21 cellular contexts compared by ENCODE assay signal in genomic region chr15:69826818-69827174, GRCh38.
A peak's percentile ranks its signal among the peaks of the same experiment; 100 is the strongest.
DNase-seq lines count a peak whose midpoint lies in the region; ATAC-seq and TF ChIP-seq lines count a peak whose summit lies in the region.
"Had no signal": no experiment of that assay in that cellular context is flagged by ENCODE, and none has a peak within 500 bp of the region (broad histone marks: within the 10 kb centered on the region; RNA-seq: fewer than 3 reads in every experiment).

No MANE protein-coding gene starts in this region.

- no peak overlapping the region for H3K4me3 Mint-ChIP-seq in endodermal cell
- H3K4me3 Mint-ChIP-seq: CD8-positive, alpha-beta T cell; IgD-negative memory B cell; T-cell had no signal

- peaks cover 4% of the 10 kb centered on the region for H3K9me3 Mint-ChIP-seq in endodermal cell
- H3K9me3 Mint-ChIP-seq: CD8-positive, alpha-beta T cell; IgD-negative memory B cell; T-cell had no signal

- no peak overlapping the region for H3K4me3 ChIP-seq in HEK293 (ENCODE audit: low read depth, low read length)
- peak overlapping the region; percentile 32 for H3K4me3 ChIP-seq in endodermal cell (ENCODE audit: low read length)
- H3K4me3 ChIP-seq: BLaER1, GM12878 had no signal

- POLR2A ChIA-PET in HEK293 (lab: Yijun Ruan, JAX) = no interaction called here

- peaks cover 13% of the 10 kb centered on the region for H3K4me1 ChIP-seq in HEK293 (ENCODE audit: control insufficient read depth, insufficient read depth, low read length)
- H3K4me1 ChIP-seq in endodermal cell (ENCODE audit: control insufficient read depth, insufficient read depth, low read length) = peaks cover 14% of the 10 kb centered on the region
- H3K4me1 ChIP-seq: BLaER1 had no signal

- no peak overlapping the region for H3K27ac Mint-ChIP-seq in endodermal cell
- H3K27ac Mint-ChIP-seq: CD8-positive, alpha-beta T cell; IgD-negative memory B cell had no signal

- H3K36me3 ChIP-seq in HEK293 (ENCODE audit: control insufficient read depth in 2 of 2, insufficient read depth in 1 of 2, low read length in 2 of 2) (no peaks in the 10 kb centered on the region), endodermal cell (ENCODE audit: control insufficient read depth, insufficient read depth, low read length) (no peaks in the 10 kb centered on the region)
- H3K36me3 ChIP-seq: BLaER1 had no signal

- no peaks in the 10 kb centered on the region for H3K36me3 Mint-ChIP-seq in endodermal cell (ENCODE audit: low read depth)
- H3K36me3 Mint-ChIP-seq: CD8-positive, alpha-beta T cell; IgD-negative memory B cell; T-cell had no signal

- CTCF ChIA-PET in HEK293 (lab: Yijun Ruan, JAX) = no interaction called here

- peaks cover 9% of the 10 kb centered on the region for H3K27me3 Mint-ChIP-seq in endodermal cell (ENCODE audit: insufficient read depth)

- DNase-seq in RPMI7951 (ENCODE audit: low read depth) (peak; percentile 37), endodermal cell (no peak), glomerular visceral epithelial cell (ENCODE audit: extremely low spot score) (no peak), NCI-H146 (lab: John Stamatoyannopoulos, UW) (no peak), Right ventricle myocardium inferior (ENCODE audit: missing footprints) (no peak)
- DNase-seq: CD8-positive, alpha-beta T cell; DMS79 treated with DMSO at 0.1 percent for 48 hours; GDM1; Kasumi-1; NCI-H1436; NCI-H2029 treated with DMSO at 0.1 percent for 48 hours; NCI-H2171 treated with DMSO at 0.1 percent for 48 hours; NCI-H446 treated with DMSO at 0.1 percent for 48 hours; NCI-H748 treated with DMSO at 0.1 percent for 48 hours; OCI-M1; T-cell had no signal

- no peak for ATAC-seq in GM21619 (IDR thresholded peaks at IDR 0.05; ENCODE audit: unreplicated experiment)
- no peak for ATAC-seq in Right ventricle myocardium inferior
- ATAC-seq: CD8-positive, alpha-beta T cell; GM12878; T-cell had no signal

- peaks cover 11% of the 10 kb centered on the region for H3K27me3 ChIP-seq in endodermal cell (ENCODE audit: control insufficient read depth, insufficient read depth, low read length, poor library complexity, severe bottlenecking)
- H3K27me3 ChIP-seq: BLaER1 had no signal

- no peak for TF ChIP-seq CTCF in HEK293 (tag by site-specific recombination; IDR thresholded peaks at IDR 0.05)
- TF ChIP-seq CTCF in endodermal cell (conservative IDR thresholded peaks at IDR 0.05) = no peak

- H3K9ac ChIP-seq in endodermal cell (ENCODE audit: extremely low read depth, low read length, poor library complexity, severe bottlenecking) = no peak overlapping the region
- H3K9ac ChIP-seq: BLaER1 had no signal

- intact Hi-C loops in Right ventricle myocardium inferior (cut with DNase I) = no loop called here

- H3K9me3 ChIP-seq in HEK293 (ENCODE audit: control insufficient read depth, insufficient read depth, low read depth, low read length) (no peaks in the 10 kb centered on the region), endodermal cell (ENCODE audit: control insufficient read depth, low read length) (no peaks in the 10 kb centered on the region)
- H3K9me3 ChIP-seq: BLaER1 had no signal

- 93% methylated on average over 3 of the region's 3 CpGs; no CpG with 5 or more reads in 1 of the 2 experiments for WGBS in endodermal cell (ENCODE audit: insufficient coverage in 1 of 2, insufficient read length in 1 of 2), 2 experiments

- H3K27ac ChIP-seq in HEK293 (ENCODE audit: extremely low read depth, low read depth, low read length) (no peak overlapping the region), endodermal cell (ENCODE audit: low read depth, low read length) (no peak overlapping the region)
- H3K27ac ChIP-seq: BLaER1 had no signal

- H3K4me1 Mint-ChIP-seq in endodermal cell = peaks cover 38% of the 10 kb centered on the region

TF ChIP-seq in HEK293, 187 proteins besides CTCF, POLR2A, EP300 and RAD21:
- TF ChIP-seq ZNF561 (tag by site-specific recombination; IDR thresholded peaks at IDR 0.05; ENCODE audit: borderline replicate concordance) (no peak), ZNF391 (tag by site-specific recombination; IDR thresholded peaks at IDR 0.05; ENCODE audit: borderline replicate concordance, low read depth) (no peak), ZNF596 (tag by site-specific recombination; IDR thresholded peaks at IDR 0.05) (no peak), ZNF311 (tag by site-specific recombination; IDR thresholded peaks at IDR 0.05; ENCODE audit: borderline replicate concordance) (no peak), GLIS1 (tag by site-specific recombination; IDR thresholded peaks at IDR 0.05) (0 out of 2 replicates have a peak, but pooled peaks have one; percentile 8), ZBTB48 (tag by site-specific recombination; IDR thresholded peaks at IDR 0.05) (peak; percentile 51; the same call in 1 of the 2 replicates), ZNF404 (tag by site-specific recombination; IDR thresholded peaks at IDR 0.05) (no peak), ZNF114 (tag by site-specific recombination; IDR thresholded peaks at IDR 0.05) (no peak), ZNF664 (tag by site-specific recombination; IDR thresholded peaks at IDR 0.05) (peak; percentile 71; the same call in 1 of the 2 replicates), ZIC2 (tag by site-specific recombination; IDR thresholded peaks at IDR 0.05) (no peak), ZNF658 (tag by site-specific recombination; IDR thresholded peaks at IDR 0.05) (no peak), ZNF175 (tag by site-specific recombination; IDR thresholded peaks at IDR 0.05) (no peak), ZNF600 (tag by site-specific recombination; IDR thresholded peaks at IDR 0.05) (peak; percentile 86), MZF1 (tag by site-specific recombination; IDR thresholded peaks at IDR 0.05; ENCODE audit: borderline replicate concordance) (peak; percentile 90), ZNF221 (tag by site-specific recombination; IDR thresholded peaks at IDR 0.05; ENCODE audit: borderline replicate concordance) (no peak), ZNF274 (IDR thresholded peaks at IDR 0.05; ENCODE audit: low read length) (no peak), ZNF274 (tag by site-specific recombination; IDR thresholded peaks at IDR 0.05; ENCODE audit: borderline replicate concordance) (no peak), ZNF24 (tag by site-specific recombination; IDR thresholded peaks at IDR 0.05) (no peak), ZNF184 (tag by site-specific recombination; IDR thresholded peaks at IDR 0.05) (no peak), ZNF18 (tag by site-specific recombination; IDR thresholded peaks at IDR 0.05) (no peak), INSM2 (tag by site-specific recombination; IDR thresholded peaks at IDR 0.05) (no peak)
